ENCODE assay signal across 1 cellular context in the genomic region with DNA sequence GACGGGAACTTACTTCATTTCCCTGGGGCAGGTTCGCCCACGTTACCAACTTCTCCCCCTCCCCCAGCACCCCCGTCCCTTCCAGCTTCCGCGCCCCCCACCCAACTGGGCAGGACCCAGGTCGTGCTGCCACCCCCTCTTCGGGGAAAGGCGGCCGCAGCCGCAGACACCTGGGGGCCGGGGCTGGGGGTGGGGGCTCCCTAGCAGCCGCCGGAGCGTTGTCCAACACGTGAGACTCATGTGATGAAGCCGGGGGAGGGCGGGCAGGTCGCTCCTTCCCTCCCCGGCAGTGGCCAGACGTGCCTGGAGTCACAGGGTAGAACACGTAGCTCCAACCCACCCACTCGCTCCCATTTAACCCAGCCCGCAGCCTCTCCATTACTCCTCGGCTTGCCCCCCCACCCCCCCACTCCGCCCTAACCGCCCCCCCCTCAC.
TF ChIP-seq lines count a peak whose summit lies in the region.

No MANE protein-coding gene starts in this region.

TF ChIP-seq in GM12878, 131 proteins besides CTCF, POLR2A, EP300 and RAD21 (continued from another document):
- peak; percentile 80 for TF ChIP-seq MEF2B (IDR thresholded peaks at IDR 0.05; ENCODE audit: partially characterized antibody, poor library complexity, severe bottlenecking)
- TF ChIP-seq, protein P1, sequence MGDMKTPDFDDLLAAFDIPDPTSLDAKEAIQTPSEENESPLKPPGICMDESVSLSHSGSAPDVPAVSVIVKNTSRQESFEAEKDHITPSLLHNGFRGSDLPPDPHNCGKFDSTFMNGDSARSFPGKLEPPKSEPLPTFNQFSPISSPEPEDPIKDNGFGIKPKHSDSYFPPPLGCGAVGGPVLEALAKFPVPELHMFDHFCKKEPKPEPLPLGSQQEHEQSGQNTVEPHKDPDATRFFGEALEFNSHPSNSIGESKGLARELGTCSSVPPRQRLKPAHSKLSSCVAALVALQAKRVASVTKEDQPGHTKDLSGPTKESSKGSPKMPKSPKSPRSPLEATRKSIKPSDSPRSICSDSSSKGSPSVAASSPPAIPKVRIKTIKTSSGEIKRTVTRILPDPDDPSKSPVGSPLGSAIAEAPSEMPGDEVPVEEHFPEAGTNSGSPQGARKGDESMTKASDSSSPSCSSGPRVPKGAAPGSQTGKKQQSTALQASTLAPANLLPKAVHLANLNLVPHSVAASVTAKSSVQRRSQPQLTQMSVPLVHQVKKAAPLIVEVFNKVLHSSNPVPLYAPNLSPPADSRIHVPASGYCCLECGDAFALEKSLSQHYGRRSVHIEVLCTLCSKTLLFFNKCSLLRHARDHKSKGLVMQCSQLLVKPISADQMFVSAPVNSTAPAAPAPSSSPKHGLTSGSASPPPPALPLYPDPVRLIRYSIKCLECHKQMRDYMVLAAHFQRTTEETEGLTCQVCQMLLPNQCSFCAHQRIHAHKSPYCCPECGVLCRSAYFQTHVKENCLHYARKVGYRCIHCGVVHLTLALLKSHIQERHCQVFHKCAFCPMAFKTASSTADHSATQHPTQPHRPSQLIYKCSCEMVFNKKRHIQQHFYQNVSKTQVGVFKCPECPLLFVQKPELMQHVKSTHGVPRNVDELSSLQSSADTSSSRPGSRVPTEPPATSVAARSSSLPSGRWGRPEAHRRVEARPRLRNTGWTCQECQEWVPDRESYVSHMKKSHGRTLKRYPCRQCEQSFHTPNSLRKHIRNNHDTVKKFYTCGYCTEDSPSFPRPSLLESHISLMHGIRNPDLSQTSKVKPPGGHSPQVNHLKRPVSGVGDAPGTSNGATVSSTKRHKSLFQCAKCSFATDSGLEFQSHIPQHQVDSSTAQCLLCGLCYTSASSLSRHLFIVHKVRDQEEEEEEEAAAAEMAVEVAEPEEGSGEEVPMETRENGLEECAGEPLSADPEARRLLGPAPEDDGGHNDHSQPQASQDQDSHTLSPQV (IDR thresholded peaks at IDR 0.05): no peak
- TF ChIP-seq RAD51 (IDR thresholded peaks at IDR 0.05): peak; percentile 88
- peak; percentile 74; the same call in 1 of the 2 replicates for TF ChIP-seq TCF3 (IDR thresholded peaks at IDR 0.05; ENCODE audit: borderline replicate concordance, insufficient read depth, low read depth, low read length)
- TF ChIP-seq RBBP5 (conservative IDR thresholded peaks at IDR 0.05): no peak
- no peak; the same call in 1 of the 2 replicates for TF ChIP-seq BCL11A (IDR thresholded peaks at IDR 0.05; ENCODE audit: low read depth, low read length)
- TF ChIP-seq, protein P2, sequence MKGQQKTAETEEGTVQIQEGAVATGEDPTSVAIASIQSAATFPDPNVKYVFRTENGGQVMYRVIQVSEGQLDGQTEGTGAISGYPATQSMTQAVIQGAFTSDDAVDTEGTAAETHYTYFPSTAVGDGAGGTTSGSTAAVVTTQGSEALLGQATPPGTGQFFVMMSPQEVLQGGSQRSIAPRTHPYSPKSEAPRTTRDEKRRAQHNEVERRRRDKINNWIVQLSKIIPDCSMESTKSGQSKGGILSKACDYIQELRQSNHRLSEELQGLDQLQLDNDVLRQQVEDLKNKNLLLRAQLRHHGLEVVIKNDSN (IDR thresholded peaks at IDR 0.05; ENCODE audit: borderline replicate concordance, extremely low read length, insufficient read depth, low read depth, low read length): peak; percentile 80
- peak; percentile 8 for TF ChIP-seq SP1 (IDR thresholded peaks at IDR 0.05; ENCODE audit: low read depth, low read length)
- no peak for TF ChIP-seq FOXK2 (IDR thresholded peaks at IDR 0.05)
